In genomic region chr5:173395257-173395932, GRCh38 we compare ENCODE assay signal across 1 cellular context.
TF ChIP-seq lines count a peak whose summit lies in the region.

No MANE protein-coding gene starts in this region.

TF ChIP-seq in H1, 55 proteins besides CTCF, POLR2A, EP300 and RAD21 (continued from another document):
- no peak for TF ChIP-seq CHD7 (IDR thresholded peaks at IDR 0.05; ENCODE audit: insufficient replicate concordance, low read length)
- TF ChIP-seq JUN (IDR thresholded peaks at IDR 0.05; ENCODE audit: low read depth, low read length), result no peak
- no peak for TF ChIP-seq SAP30 (IDR thresholded peaks at IDR 0.05; ENCODE audit: insufficient read depth, insufficient replicate concordance, low read length)
- TF ChIP-seq JUND (IDR thresholded peaks at IDR 0.05; ENCODE audit: low read length), result no peak
